18 cellular contexts compared by ENCODE assay signal in the genomic region with DNA sequence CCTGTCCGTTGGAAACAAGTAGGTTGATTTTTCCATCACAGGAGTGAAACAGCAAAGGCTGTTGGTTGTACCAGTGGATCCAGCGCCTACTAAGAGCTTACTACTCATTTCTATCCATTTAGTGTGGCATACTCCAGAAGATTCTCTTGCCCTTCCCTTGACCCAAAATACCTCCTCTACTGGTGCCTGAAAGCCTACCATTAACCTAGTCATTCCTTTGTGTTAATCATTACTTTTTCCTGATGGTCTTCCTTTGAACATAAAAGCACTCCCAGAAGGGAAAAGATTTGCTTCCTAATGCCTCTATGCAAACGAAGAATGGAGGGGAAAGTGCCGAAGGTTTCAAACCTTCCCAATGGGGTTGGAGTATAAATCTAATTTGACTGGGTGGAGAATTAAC.
DNase-seq lines count a peak whose midpoint lies in the region; ATAC-seq, FAIRE-seq and TF ChIP-seq lines count a peak whose summit lies in the region.
"Had no signal": no experiment of that assay in that cellular context is flagged by ENCODE, and none has a peak within 500 bp of the region (broad histone marks: within the 10 kb centered on the region; RNA-seq: fewer than 3 reads in every experiment).

No MANE protein-coding gene starts in this region.

- in situ Hi-C loops in Caki2 (cut with HindIII; ENCODE audit: low pct_unique_long_range_greater_than_20kb, low sequenced_read_pairs) = no loop called here

- no peaks in the 10 kb centered on the region for H3K36me3 Mint-ChIP-seq in progenitor cell of endocrine pancreas (ENCODE audit: insufficient read depth)
- H3K36me3 Mint-ChIP-seq: CD14-positive monocyte had no signal

- H3K4me3 ChIP-seq in kidney (ENCODE audit: low read length in 2 of 2) (no peak overlapping the region), heart left ventricle (no peak overlapping the region)
- H3K4me3 ChIP-seq: SJSA1 had no signal

- H3K4me3 Mint-ChIP-seq in progenitor cell of endocrine pancreas (ENCODE audit: low read depth) = no peak overlapping the region
- H3K4me3 Mint-ChIP-seq: CD14-positive monocyte had no signal

- H3K27me3 ChIP-seq in heart left ventricle = no peaks in the 10 kb centered on the region
- H3K27me3 ChIP-seq: SJSA1 had no signal

- DNase-seq in Caki2 (ENCODE audit: low read depth) (peak; percentile 84), RWPE1 (ENCODE audit: low spot score) (no peak), kidney (no peak), progenitor cell of endocrine pancreas (ENCODE audit: low spot score, unreplicated experiment) (no peak), heart left ventricle (no peak)
- DNase-seq in activated CD4-positive, alpha-beta T cell treated with anti-CD3 and anti-CD28 coated beads for 48 hours = no peak
- DNase-seq: DMS153, GF-D8, GOT3, NCI-H1092 treated with DMSO at 0.1 percent for 48 hours, NCI-H1694, NCI-H2081 treated with DMSO at 0.1 percent for 48 hours, NCI-H446 treated with DMSO at 0.1 percent for 48 hours, NCI-H69 had no signal

- H3K9me3 ChIP-seq in kidney (ENCODE audit: control insufficient read depth in 1 of 2, low read length in 2 of 2) = no peaks in the 10 kb centered on the region
- no peaks in the 10 kb centered on the region for H3K9me3 ChIP-seq in heart left ventricle
- H3K9me3 ChIP-seq: SJSA1 had no signal

- ATAC-seq in GM21717 (IDR thresholded peaks at IDR 0.05; ENCODE audit: unreplicated experiment) (no peak), heart left ventricle (no peak)
- ATAC-seq: HCT116 had no signal

- H3K9ac ChIP-seq in kidney (ENCODE audit: low read length in 2 of 2) = no peak overlapping the region

- H3K4me1 ChIP-seq in kidney (ENCODE audit: control insufficient read depth in 1 of 2, insufficient read depth in 1 of 2, low read depth in 1 of 2, low read length in 2 of 2) = peaks cover 22 to 24% of the 10 kb centered on the region in 2 donors
- H3K4me1 ChIP-seq in heart left ventricle = no peaks in the 10 kb centered on the region
- H3K4me1 ChIP-seq: SJSA1 had no signal

- H3K9me3 Mint-ChIP-seq in progenitor cell of endocrine pancreas (ENCODE audit: low read depth) = no peaks in the 10 kb centered on the region

- no peaks in the 10 kb centered on the region for H3K27me3 Mint-ChIP-seq in progenitor cell of endocrine pancreas

- H3K4me1 Mint-ChIP-seq in progenitor cell of endocrine pancreas (ENCODE audit: low read depth) = peaks cover 40% of the 10 kb centered on the region
- H3K4me1 Mint-ChIP-seq: CD14-positive monocyte had no signal

- FAIRE-seq in kidney (lab: Jason Lieb, UNC) = no peak

- WGBS in heart left ventricle, 4 donors = 65 to 75% (median 71%) methylated on average over 4 of the region's 4 CpGs

- intact Hi-C loops in kidney (cut with DNase I) (no loop called here), heart left ventricle (cut with DNase I) (no loop called here)

- no peaks in the 10 kb centered on the region for H3K36me3 ChIP-seq in kidney (ENCODE audit: control insufficient read depth in 1 of 2, insufficient read depth in 2 of 2, low read length in 2 of 2)
- no peaks in the 10 kb centered on the region for H3K36me3 ChIP-seq in heart left ventricle
- H3K36me3 ChIP-seq: SJSA1 had no signal

- H3K27ac ChIP-seq in RWPE1 (peak overlapping the region; percentile 89), kidney (ENCODE audit: low read depth in 2 of 2, low read length in 2 of 2) (peak overlapping the region; percentile 75 to 84), heart left ventricle (no peak overlapping the region)
- H3K27ac ChIP-seq: SJSA1 had no signal

- CTCF ChIA-PET in RWPE1 (lab: Yijun Ruan, JAX) = interaction anchor here (0.6 kb wide), 1 partner anchor 243 kb away, joined by 3 read pairs; no protein-coding TSS in a partner anchor

- no peak for TF ChIP-seq POLR2A in heart left ventricle (IDR thresholded peaks at IDR 0.05)

- peak overlapping the region; percentile 35 for H3K27ac Mint-ChIP-seq in progenitor cell of endocrine pancreas
- H3K27ac Mint-ChIP-seq: CD14-positive monocyte had no signal

- POLR2A ChIA-PET in RWPE1 (lab: Yijun Ruan, JAX; ENCODE audit: low non-redundant PET) = no interaction called here

- TF ChIP-seq CTCF in RWPE1 (conservative IDR thresholded peaks at IDR 0.05; ENCODE audit: low read depth) (no peak), kidney (IDR thresholded peaks at IDR 0.05; ENCODE audit: borderline replicate concordance, extremely low read depth, insufficient read depth) (no peak), progenitor cell of endocrine pancreas (IDR thresholded peaks at IDR 0.05; ENCODE audit: unreplicated experiment) (no peak), heart left ventricle (IDR thresholded peaks at IDR 0.05) (no peak)

Comparison
In these comparisons a context has a peak if more than half of its experiments do, and no peak if none do; other contexts are left out.
1. H3K27ac ChIP-seq: peak in RWPE1 (single experiment) and kidney (2 of 2); none in heart left ventricle (0 of 12).